ENCODE assay signal across 8 cellular contexts in genomic region chrX:76172325-76172887, GRCh38. TPM values are rescaled to one million over a fixed set of nuclear protein-coding genes. Genes with fewer than 3 reads are reported as not detected.
DNase-seq lines count a peak whose midpoint lies in the region; ATAC-seq and TF ChIP-seq lines count a peak whose summit lies in the region.

No MANE protein-coding gene starts in this region.

- CTCF ChIA-PET in CD8-positive, alpha-beta T cell (lab: Charles Lee), result interaction anchor here (1.3 to 1.8 kb wide), 2 partner anchors 24 to 81 kb away, joined by 3 to 5 read pairs; no protein-coding TSS in a partner anchor
- CTCF ChIA-PET in WTC11 (lab: Charles Lee), result interaction anchor here (1.6 kb wide), 1 partner anchor 81 kb away, joined by 4 read pairs; no protein-coding TSS in a partner anchor

- TF ChIP-seq POLR2A in gastrocnemius medialis (IDR thresholded peaks at IDR 0.05), result no peak

- H3K9me3 Mint-ChIP-seq in CD8-positive, alpha-beta T cell, result no peaks in the 10 kb centered on the region
- H3K9me3 Mint-ChIP-seq in WTC11, result no peaks in the 10 kb centered on the region

- peak overlapping the region; percentile 98 for H3K27ac Mint-ChIP-seq in CD8-positive, alpha-beta T cell
- H3K27ac Mint-ChIP-seq in WTC11, result peak overlapping the region; percentile 97

- peak overlapping the region; percentile 94 for H3K4me3 Mint-ChIP-seq in CD8-positive, alpha-beta T cell
- peak overlapping the region; percentile 88 for H3K4me3 Mint-ChIP-seq in WTC11

- intact Hi-C loops in CD8-positive, alpha-beta T cell (cut with DNase I, micrococcal nuclease), result loop anchor here (2.0 to 10.0 kb wide), 8 partner anchors 255 to 1932 kb away; partner anchors contain the start of genes MAGEE1 (in 2 of the 2), RLIM (in 2 of the 2), ABCB7 (in 1 of the 2) and COX7B (in 1 of the 2)
- intact Hi-C loops in heart right ventricle (cut with DNase I), result loop anchor here in 2 of 10 donors (10.0 kb wide), 1 partner anchor 82 kb away; no protein-coding TSS in a partner anchor
- intact Hi-C loops in gastrocnemius medialis (cut with DNase I; ENCODE audit: low total_unique reads), result no loop called here

- peaks cover 57% of the 10 kb centered on the region for H3K4me1 Mint-ChIP-seq in CD8-positive, alpha-beta T cell (ENCODE audit: low read depth)
- H3K4me1 Mint-ChIP-seq in WTC11, result peaks cover 37% of the 10 kb centered on the region

- H3K36me3 Mint-ChIP-seq in CD8-positive, alpha-beta T cell, result peaks cover 33% of the 10 kb centered on the region
- peaks cover 23% of the 10 kb centered on the region for H3K36me3 Mint-ChIP-seq in WTC11

- H3K27me3 ChIP-seq in CD8-positive, alpha-beta T cell (ENCODE audit: insufficient read depth, low read length), result no peaks in the 10 kb centered on the region
- peaks cover 0 to 73% (median 0%) of the 10 kb centered on the region in 7 donors for H3K27me3 ChIP-seq in heart right ventricle
- no peaks in the 10 kb centered on the region for H3K27me3 ChIP-seq in gastrocnemius medialis

- no peaks in the 10 kb centered on the region for H3K27me3 Mint-ChIP-seq in CD8-positive, alpha-beta T cell (ENCODE audit: low read depth)
- H3K27me3 Mint-ChIP-seq in WTC11 (ENCODE audit: low read depth), result no peaks in the 10 kb centered on the region

- peak overlapping the region; percentile 71 for H3K4me3 ChIP-seq in CD8-positive, alpha-beta T cell (ENCODE audit: low read depth, low read length)
- peak overlapping the region in 9 of 10 donors; percentile 43 to 77 (median 70) for H3K4me3 ChIP-seq in heart right ventricle
- peak overlapping the region; percentile 46 to 67 (median 66) for H3K4me3 ChIP-seq in gastrocnemius medialis

- peak; percentile 51 for ATAC-seq in CD8-positive, alpha-beta T cell
- ATAC-seq in HG02571 (IDR thresholded peaks at IDR 0.05; ENCODE audit: unreplicated experiment) (peak; percentile 52), WTC11 (peak; percentile 67), heart right ventricle (peak; percentile 46 to 75 (median 62)), gastrocnemius medialis (peak; percentile 59 to 62)

- H3K9me3 ChIP-seq in CD8-positive, alpha-beta T cell (ENCODE audit: low read length), result no peaks in the 10 kb centered on the region
- H3K9me3 ChIP-seq in heart right ventricle (no peaks in the 10 kb centered on the region), gastrocnemius medialis (no peaks in the 10 kb centered on the region)

- H3K27ac ChIP-seq in CD8-positive, alpha-beta T cell (ENCODE audit: low read depth, low read length), result peak overlapping the region; percentile 81
- H3K27ac ChIP-seq in heart right ventricle, result peak overlapping the region in 9 of 10 donors; percentile 63 to 91 (median 83)
- H3K27ac ChIP-seq in gastrocnemius medialis, result peak overlapping the region; percentile 81 to 91 (median 88)

- no peaks in the 10 kb centered on the region for H3K36me3 ChIP-seq in CD8-positive, alpha-beta T cell (ENCODE audit: insufficient read depth, low read length)
- H3K36me3 ChIP-seq in heart right ventricle, result peaks cover 0 to 27% (median 0%) of the 10 kb centered on the region in 9 donors
- H3K36me3 ChIP-seq in gastrocnemius medialis, result peaks cover 0 to 8% of the 10 kb centered on the region in 2 donors

- POLR2A ChIA-PET in CD8-positive, alpha-beta T cell (lab: Charles Lee), result interaction anchor here (0.6 to 1.7 kb wide), 2 partner anchors 24 to 49 kb away, joined by 4 to 6 read pairs; no protein-coding TSS in a partner anchor
- POLR2A ChIA-PET in WTC11 (lab: Charles Lee), result interaction anchor here (0.5 to 1.1 kb wide), 2 partner anchors 12 to 145 kb away, joined by 3 read pairs; no protein-coding TSS in a partner anchor

- WGBS in heart right ventricle, 2 donors, result 0 to 2% methylated on average over 9 of the region's 9 CpGs

- H3K4me1 ChIP-seq in CD8-positive, alpha-beta T cell (ENCODE audit: insufficient read depth, low read length), result peaks cover 32% of the 10 kb centered on the region
- H3K4me1 ChIP-seq in heart right ventricle (peaks cover 0 to 22% (median 13%) of the 10 kb centered on the region in 9 donors), gastrocnemius medialis (peaks cover 0 to 12% of the 10 kb centered on the region in 2 donors)

- DNase-seq in CD8-positive, alpha-beta T cell, result no peak
- no peak for DNase-seq in WTC11 (ENCODE audit: low spot score)
- DNase-seq in heart right ventricle, result no peak
- DNase-seq in gastrocnemius medialis, result no peak
- no peak for DNase-seq in H4 (ENCODE audit: low spot score)
- DNase-seq in GM19240 (ENCODE audit: insufficient read length, low spot score), result no peak
- DNase-seq in central memory CD4-positive, alpha-beta T cell, result no peak

- TF ChIP-seq CTCF in CD8-positive, alpha-beta T cell (IDR thresholded peaks at IDR 0.05), result no peak
- no peak for TF ChIP-seq CTCF in WTC11 (IDR thresholded peaks at IDR 0.05)
- no peak for TF ChIP-seq CTCF in heart right ventricle (IDR thresholded peaks at IDR 0.05)
- TF ChIP-seq CTCF in gastrocnemius medialis (IDR thresholded peaks at IDR 0.05 in 4 of 5, conservative IDR thresholded peaks at IDR 0.05 in 1 of 5), result no peak

- in situ Hi-C loops in gastrocnemius medialis (cut with MboI; ENCODE audit: low sequenced_read_pairs in 4 of 4), result no loop called here

TF ChIP-seq in WTC11, 78 proteins besides CTCF, POLR2A, EP300 and RAD21:
- TF ChIP-seq FOXK1 (CRISPR knock-in tag; IDR thresholded peaks at IDR 0.05) (0 out of 2 replicates have a peak, but pooled peaks have one; percentile 7), USF1 (CRISPR knock-in tag; IDR thresholded peaks at IDR 0.05) (no peak)
TF ChIP-seq in WTC11: peak in this region for 1.

RNA-seq across cellular contexts. Expression of gene PBDC1, which starts 0.5 kb away (rescaled TPM):
- total RNA-seq in CD8-positive, alpha-beta T cell, result 10 to 100 TPM; 18.0 to 21.3 TPM
- total RNA-seq in WTC11 (2021) (41.9 to 47.8 TPM (median 47.1 TPM) in 3 replicates), heart right ventricle (10 to 100 TPM; 10.7 to 19.0 (median 14.0) TPM), gastrocnemius medialis (10 to 100 TPM; 10.3 to 16.1 (median 11.3) TPM)
- 10 to 100 TPM; 21.4 to 28.0 TPM for polyA plus RNA-seq in heart right ventricle
- 9.9 and 14.7 TPM in 2 replicates for total RNA-seq in H4 (2014; rRNA removed; shearing (Covaris generic))
